1 cellular context compared by ENCODE assay signal in the genomic region with DNA sequence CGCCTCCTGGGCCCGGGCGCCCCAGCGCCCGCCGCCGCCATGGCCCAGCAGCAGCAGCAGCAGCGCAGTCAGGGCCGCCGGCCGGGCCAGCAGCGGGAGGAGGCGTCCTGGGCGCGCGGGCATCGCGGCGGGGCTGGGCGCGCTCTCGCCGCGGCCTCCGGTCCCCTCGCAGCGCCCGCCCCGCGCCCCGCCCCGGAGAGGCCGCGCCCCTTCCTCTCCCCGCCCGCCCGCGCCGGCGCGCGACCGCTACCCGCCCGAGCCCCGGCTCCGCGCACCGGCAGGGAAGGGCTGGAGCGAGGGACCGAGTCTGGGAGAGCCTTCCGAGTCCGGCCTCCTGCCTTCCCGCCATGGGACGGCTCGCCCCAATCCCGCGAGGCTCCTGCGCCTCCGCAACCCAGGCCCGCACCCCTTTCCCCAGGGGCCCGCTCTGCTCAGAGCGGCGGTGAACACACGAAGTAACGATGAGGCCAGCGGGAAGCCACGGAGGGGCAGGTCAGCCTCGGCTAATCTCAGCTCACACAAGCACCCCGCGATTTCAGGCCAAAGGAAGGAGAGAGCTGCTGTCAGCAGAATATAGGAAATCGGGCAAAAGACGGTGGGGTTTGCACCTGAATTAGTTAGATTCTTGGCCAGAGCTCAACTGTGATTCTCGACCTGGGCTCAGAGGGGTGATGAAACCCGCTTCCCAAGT.
TF ChIP-seq lines count a peak whose summit lies in the region.

Gene TXNDC5, minus strand, starts transcription at position 135 of the 691 bp plus-strand sequence. Its CDS starts 12 bp downstream, at position 123.

TF ChIP-seq in GM12878, 131 proteins besides CTCF, POLR2A, EP300 and RAD21 (continued from another document):
- TF ChIP-seq, protein P1, sequence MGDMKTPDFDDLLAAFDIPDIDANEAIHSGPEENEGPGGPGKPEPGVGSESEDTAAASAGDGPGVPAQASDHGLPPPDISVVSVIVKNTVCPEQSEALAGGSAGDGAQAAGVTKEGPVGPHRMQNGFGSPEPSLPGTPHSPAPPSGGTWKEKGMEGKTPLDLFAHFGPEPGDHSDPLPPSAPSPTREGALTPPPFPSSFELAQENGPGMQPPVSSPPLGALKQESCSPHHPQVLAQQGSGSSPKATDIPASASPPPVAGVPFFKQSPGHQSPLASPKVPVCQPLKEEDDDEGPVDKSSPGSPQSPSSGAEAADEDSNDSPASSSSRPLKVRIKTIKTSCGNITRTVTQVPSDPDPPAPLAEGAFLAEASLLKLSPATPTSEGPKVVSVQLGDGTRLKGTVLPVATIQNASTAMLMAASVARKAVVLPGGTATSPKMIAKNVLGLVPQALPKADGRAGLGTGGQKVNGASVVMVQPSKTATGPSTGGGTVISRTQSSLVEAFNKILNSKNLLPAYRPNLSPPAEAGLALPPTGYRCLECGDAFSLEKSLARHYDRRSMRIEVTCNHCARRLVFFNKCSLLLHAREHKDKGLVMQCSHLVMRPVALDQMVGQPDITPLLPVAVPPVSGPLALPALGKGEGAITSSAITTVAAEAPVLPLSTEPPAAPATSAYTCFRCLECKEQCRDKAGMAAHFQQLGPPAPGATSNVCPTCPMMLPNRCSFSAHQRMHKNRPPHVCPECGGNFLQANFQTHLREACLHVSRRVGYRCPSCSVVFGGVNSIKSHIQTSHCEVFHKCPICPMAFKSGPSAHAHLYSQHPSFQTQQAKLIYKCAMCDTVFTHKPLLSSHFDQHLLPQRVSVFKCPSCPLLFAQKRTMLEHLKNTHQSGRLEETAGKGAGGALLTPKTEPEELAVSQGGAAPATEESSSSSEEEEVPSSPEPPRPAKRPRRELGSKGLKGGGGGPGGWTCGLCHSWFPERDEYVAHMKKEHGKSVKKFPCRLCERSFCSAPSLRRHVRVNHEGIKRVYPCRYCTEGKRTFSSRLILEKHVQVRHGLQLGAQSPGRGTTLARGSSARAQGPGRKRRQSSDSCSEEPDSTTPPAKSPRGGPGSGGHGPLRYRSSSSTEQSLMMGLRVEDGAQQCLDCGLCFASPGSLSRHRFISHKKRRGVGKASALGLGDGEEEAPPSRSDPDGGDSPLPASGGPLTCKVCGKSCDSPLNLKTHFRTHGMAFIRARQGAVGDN (IDR thresholded peaks at IDR 0.05), result no peak
- TF ChIP-seq, protein P2, sequence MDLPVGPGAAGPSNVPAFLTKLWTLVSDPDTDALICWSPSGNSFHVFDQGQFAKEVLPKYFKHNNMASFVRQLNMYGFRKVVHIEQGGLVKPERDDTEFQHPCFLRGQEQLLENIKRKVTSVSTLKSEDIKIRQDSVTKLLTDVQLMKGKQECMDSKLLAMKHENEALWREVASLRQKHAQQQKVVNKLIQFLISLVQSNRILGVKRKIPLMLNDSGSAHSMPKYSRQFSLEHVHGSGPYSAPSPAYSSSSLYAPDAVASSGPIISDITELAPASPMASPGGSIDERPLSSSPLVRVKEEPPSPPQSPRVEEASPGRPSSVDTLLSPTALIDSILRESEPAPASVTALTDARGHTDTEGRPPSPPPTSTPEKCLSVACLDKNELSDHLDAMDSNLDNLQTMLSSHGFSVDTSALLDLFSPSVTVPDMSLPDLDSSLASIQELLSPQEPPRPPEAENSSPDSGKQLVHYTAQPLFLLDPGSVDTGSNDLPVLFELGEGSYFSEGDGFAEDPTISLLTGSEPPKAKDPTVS (IDR thresholded peaks at IDR 0.05; ENCODE audit: low read depth, low read length), result no peak
- no peak for TF ChIP-seq HDGF (IDR thresholded peaks at IDR 0.05)
- TF ChIP-seq RCOR1 (conservative IDR thresholded peaks at IDR 0.05; ENCODE audit: low read depth, low read length), result no peak
- no peak for TF ChIP-seq POU2F2 (IDR thresholded peaks at IDR 0.05; ENCODE audit: borderline replicate concordance, low read depth, low read length)
- no peak for TF ChIP-seq FOXM1 (IDR thresholded peaks at IDR 0.05; ENCODE audit: low read depth, low read length)
- TF ChIP-seq SMAD1 (IDR thresholded peaks at IDR 0.05; ENCODE audit: low read depth, partially characterized antibody), result no peak
- no peak for TF ChIP-seq ESRRA (IDR thresholded peaks at IDR 0.05; ENCODE audit: low read length)
- TF ChIP-seq LARP7 (IDR thresholded peaks at IDR 0.05), result 0 out of 2 replicates have a peak, but pooled peaks have one; percentile 17
- no peak for TF ChIP-seq E4F1 (IDR thresholded peaks at IDR 0.05; ENCODE audit: borderline replicate concordance, partially characterized antibody)
- TF ChIP-seq PAX8 (IDR thresholded peaks at IDR 0.05), result no peak
- TF ChIP-seq TAF1 (IDR thresholded peaks at IDR 0.05; ENCODE audit: borderline replicate concordance, low read depth, low read length), result peak; percentile 73; the same call in 1 of the 2 replicates
- no peak for TF ChIP-seq ZNF274 (IDR thresholded peaks at IDR 0.05; ENCODE audit: insufficient read depth, insufficient read length)
- TF ChIP-seq ZZZ3 (IDR thresholded peaks at IDR 0.05; ENCODE audit: control insufficient read depth, insufficient read length, low read depth), result no peak
- TF ChIP-seq, protein P3, sequence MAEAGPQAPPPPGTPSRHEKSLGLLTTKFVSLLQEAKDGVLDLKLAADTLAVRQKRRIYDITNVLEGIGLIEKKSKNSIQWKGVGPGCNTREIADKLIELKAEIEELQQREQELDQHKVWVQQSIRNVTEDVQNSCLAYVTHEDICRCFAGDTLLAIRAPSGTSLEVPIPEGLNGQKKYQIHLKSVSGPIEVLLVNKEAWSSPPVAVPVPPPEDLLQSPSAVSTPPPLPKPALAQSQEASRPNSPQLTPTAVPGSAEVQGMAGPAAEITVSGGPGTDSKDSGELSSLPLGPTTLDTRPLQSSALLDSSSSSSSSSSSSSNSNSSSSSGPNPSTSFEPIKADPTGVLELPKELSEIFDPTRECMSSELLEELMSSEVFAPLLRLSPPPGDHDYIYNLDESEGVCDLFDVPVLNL (IDR thresholded peaks at IDR 0.05; ENCODE audit: low read depth, low read length), result no peak
- no peak for TF ChIP-seq PRDM15 (CRISPR knock-in tag; IDR thresholded peaks at IDR 0.05)
- TF ChIP-seq ZNF592 (IDR thresholded peaks at IDR 0.05), result no peak
- no peak for TF ChIP-seq SUPT20H (IDR thresholded peaks at IDR 0.05; ENCODE audit: borderline replicate concordance, control insufficient read depth, low read depth, low read length)
- TF ChIP-seq, protein P4, sequence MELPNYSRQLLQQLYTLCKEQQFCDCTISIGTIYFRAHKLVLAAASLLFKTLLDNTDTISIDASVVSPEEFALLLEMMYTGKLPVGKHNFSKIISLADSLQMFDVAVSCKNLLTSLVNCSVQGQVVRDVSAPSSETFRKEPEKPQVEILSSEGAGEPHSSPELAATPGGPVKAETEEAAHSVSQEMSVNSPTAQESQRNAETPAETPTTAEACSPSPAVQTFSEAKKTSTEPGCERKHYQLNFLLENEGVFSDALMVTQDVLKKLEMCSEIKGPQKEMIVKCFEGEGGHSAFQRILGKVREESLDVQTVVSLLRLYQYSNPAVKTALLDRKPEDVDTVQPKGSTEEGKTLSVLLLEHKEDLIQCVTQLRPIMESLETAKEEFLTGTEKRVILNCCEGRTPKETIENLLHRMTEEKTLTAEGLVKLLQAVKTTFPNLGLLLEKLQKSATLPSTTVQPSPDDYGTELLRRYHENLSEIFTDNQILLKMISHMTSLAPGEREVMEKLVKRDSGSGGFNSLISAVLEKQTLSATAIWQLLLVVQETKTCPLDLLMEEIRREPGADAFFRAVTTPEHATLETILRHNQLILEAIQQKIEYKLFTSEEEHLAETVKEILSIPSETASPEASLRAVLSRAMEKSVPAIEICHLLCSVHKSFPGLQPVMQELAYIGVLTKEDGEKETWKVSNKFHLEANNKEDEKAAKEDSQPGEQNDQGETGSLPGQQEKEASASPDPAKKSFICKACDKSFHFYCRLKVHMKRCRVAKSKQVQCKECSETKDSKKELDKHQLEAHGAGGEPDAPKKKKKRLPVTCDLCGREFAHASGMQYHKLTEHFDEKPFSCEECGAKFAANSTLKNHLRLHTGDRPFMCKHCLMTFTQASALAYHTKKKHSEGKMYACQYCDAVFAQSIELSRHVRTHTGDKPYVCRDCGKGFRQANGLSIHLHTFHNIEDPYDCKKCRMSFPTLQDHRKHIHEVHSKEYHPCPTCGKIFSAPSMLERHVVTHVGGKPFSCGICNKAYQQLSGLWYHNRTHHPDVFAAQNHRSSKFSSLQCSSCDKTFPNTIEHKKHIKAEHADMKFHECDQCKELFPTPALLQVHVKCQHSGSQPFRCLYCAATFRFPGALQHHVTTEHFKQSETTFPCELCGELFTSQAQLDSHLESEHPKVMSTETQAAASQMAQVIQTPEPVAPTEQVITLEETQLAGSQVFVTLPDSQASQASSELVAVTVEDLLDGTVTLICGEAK (IDR thresholded peaks at IDR 0.05; ENCODE audit: borderline replicate concordance), result no peak
- no peak for TF ChIP-seq RFX5 (IDR thresholded peaks at IDR 0.05; ENCODE audit: low read depth, low read length)
- TF ChIP-seq YY1 (IDR thresholded peaks at IDR 0.05; ENCODE audit: low read depth, low read length), result peak; percentile 37; the same call in 1 of the 2 replicates
